ENCODE assay signal across 8 cellular contexts in the genomic region with DNA sequence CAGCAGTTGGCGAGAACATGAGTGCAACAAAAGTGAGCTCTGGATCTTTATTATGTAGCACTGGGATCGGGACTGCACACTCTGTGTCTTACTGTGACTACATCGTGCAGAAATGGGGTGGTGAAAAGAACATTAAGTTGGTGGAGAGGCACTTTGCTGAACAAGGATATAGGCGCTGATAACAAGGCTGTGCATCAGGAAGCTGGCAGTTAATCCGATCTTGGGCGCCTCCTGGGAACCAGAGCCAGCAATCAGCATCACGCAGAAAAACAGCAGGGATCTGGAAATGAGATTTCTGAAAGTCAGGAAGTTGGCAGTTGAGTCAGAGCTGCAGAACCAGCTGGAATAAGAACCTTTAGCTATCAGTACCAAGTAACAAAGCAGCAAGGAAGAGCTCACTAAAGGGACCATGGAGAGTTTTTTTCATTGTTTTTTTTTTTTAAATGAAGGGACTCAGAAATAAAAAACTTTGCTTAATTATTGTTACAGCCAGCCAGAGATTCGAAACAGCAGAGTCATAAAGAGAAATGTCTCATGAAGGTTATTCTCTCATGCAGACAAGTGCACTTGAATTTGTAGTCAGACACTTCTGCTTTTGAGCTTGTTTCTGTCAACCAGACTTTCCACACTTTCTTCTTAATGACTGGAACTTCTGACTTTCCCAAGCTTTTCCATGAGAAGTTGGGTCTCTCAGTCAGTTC. TPM values are rescaled to one million over a fixed set of nuclear protein-coding genes. Genes with fewer than 3 reads are reported as not detected.
DNase-seq lines count a peak whose midpoint lies in the region; ATAC-seq lines count a peak whose summit lies in the region.

No MANE protein-coding gene starts in this region.

- H4K8ac ChIP-seq in neuronal stem cell (ENCODE audit: low read depth, low read length) = no peak overlapping the region

- no peak overlapping the region for H3K4me2 ChIP-seq in neuronal stem cell (ENCODE audit: insufficient read depth, low read length, poor library complexity, severe bottlenecking)

- H3K9ac ChIP-seq in neuronal stem cell (ENCODE audit: low read depth, low read length, poor library complexity) = no peak overlapping the region

- DNase-seq in amniotic epithelial cell (ENCODE audit: low read depth) (peak; percentile 65), neuronal stem cell (ENCODE audit: low spot score) (no peak), SHP77 treated with DMSO at 0.1 percent for 48 hours (lab: John Stamatoyannopoulos, UW) (no peak)
- DNase-seq in activated CD4-positive, CD25-positive, alpha-beta regulatory T cell (lab: John Stamatoyannopoulos, UW) = no peak
- DNase-seq in activated CD8-positive, alpha-beta memory T cell treated with anti-CD3 and anti-CD28 coated beads, Interleukin-2, amount 50 U/mL, for 4 hours = no peak

- ATAC-seq in GM19025 (IDR thresholded peaks at IDR 0.05; ENCODE audit: low read depth, unreplicated experiment) = peak; percentile 48
- peak; percentile 65 for ATAC-seq in HG03175 (IDR thresholded peaks at IDR 0.05; ENCODE audit: unreplicated experiment)
- ATAC-seq in GM19397 (IDR thresholded peaks at IDR 0.05; ENCODE audit: unreplicated experiment) = no peak

- no peak overlapping the region for H2BK5ac ChIP-seq in neuronal stem cell (ENCODE audit: low read length)

- no peaks in the 10 kb centered on the region for H3K79me1 ChIP-seq in neuronal stem cell (ENCODE audit: low read depth, low read length)

- no peak overlapping the region for H3K27ac ChIP-seq in neuronal stem cell (replicated peaks; ENCODE audit: low read length)

- no peak overlapping the region for H2BK120ac ChIP-seq in neuronal stem cell (ENCODE audit: low read depth, low read length)

- peak overlapping the region; percentile 55 for H2AFZ ChIP-seq in neuronal stem cell (ENCODE audit: low read length)

- H3K4ac ChIP-seq in neuronal stem cell (ENCODE audit: low read length) = no peak overlapping the region

- no peak overlapping the region for H3K23ac ChIP-seq in neuronal stem cell (ENCODE audit: low read depth, low read length, poor library complexity)

- no peak overlapping the region for H4K91ac ChIP-seq in neuronal stem cell (ENCODE audit: low read depth, low read length, poor library complexity)

- H3K18ac ChIP-seq in neuronal stem cell (ENCODE audit: low read length) = no peak overlapping the region

- H3K4me1 ChIP-seq in neuronal stem cell (ENCODE audit: control insufficient read depth in 2 of 2, insufficient read depth in 1 of 2, low read depth in 1 of 2, low read length in 2 of 2) = no peaks in the 10 kb centered on the region

- H3K14ac ChIP-seq in neuronal stem cell (ENCODE audit: low read length) = no peak overlapping the region

- H2AK5ac ChIP-seq in neuronal stem cell (ENCODE audit: low read depth, low read length) = no peak overlapping the region

- peaks cover 0 to 6% (median 0%) of the 10 kb centered on the region in 3 experiments for H3K27me3 ChIP-seq in neuronal stem cell (ENCODE audit: control insufficient read depth in 3 of 3, insufficient read depth in 3 of 3, low read depth in 1 of 3, low read length in 3 of 3)

- no peaks in the 10 kb centered on the region for H3K36me3 ChIP-seq in neuronal stem cell (replicated peaks in 1 of 2; ENCODE audit: control insufficient read depth in 2 of 2, insufficient read depth in 2 of 2, low read length in 2 of 2)

- no CpG with 5 or more reads among the region's 8 CpGs for WGBS in neuronal stem cell (ENCODE audit: extremely low coverage in 2 of 2, insufficient read length in 2 of 2, insufficient replicate concordance in 1 of 2), 2 donors

- H3K9me3 ChIP-seq in neuronal stem cell (replicated peaks in 1 of 2; ENCODE audit: control insufficient read depth in 2 of 2, insufficient read depth in 1 of 2, low read depth in 1 of 2, low read length in 2 of 2) = no peaks in the 10 kb centered on the region

- H2BK12ac ChIP-seq in neuronal stem cell (ENCODE audit: low read length) = no peak overlapping the region

- no peak overlapping the region for H3K4me3 ChIP-seq in neuronal stem cell (ENCODE audit: low read length in 2 of 2)

- no peak overlapping the region for H2BK15ac ChIP-seq in neuronal stem cell (ENCODE audit: low read length)

RNA-seq across cellular contexts. Expression of gene MYO3B, which starts 22.8 kb away (rescaled TPM):
- polyA plus RNA-seq in neuronal stem cell (2013, experiment 1 of 2) = 13.5 TPM
- polyA plus RNA-seq in neuronal stem cell (2013, experiment 2 of 2) = 13.7 TPM
